Comparison of ENCODE assay signal across 13 cellular contexts in genomic region chr3:149934524-149934923, GRCh38. TPM values are rescaled to one million over a fixed set of nuclear protein-coding genes. Genes with fewer than 3 reads are reported as not detected.
DNase-seq lines count a peak whose midpoint lies in the region; ATAC-seq, FAIRE-seq and TF ChIP-seq lines count a peak whose summit lies in the region.
"Had no signal": no experiment of that assay in that cellular context is flagged by ENCODE, and none has a peak within 500 bp of the region (broad histone marks: within the 10 kb centered on the region; RNA-seq: fewer than 3 reads in every experiment).

No MANE protein-coding gene starts in this region.

- ATAC-seq in pancreas (peak in 3 of 4 donors; percentile 57 to 83 (median 63)), GM21447 (IDR thresholded peaks at IDR 0.05; ENCODE audit: unreplicated experiment) (no peak), HG03469 (IDR thresholded peaks at IDR 0.05; ENCODE audit: unreplicated experiment) (no peak)
- ATAC-seq: CD8-positive, alpha-beta T cell had no signal

- FAIRE-seq in pancreas (lab: Jason Lieb, UNC) = no peak

- intact Hi-C loops in pancreas (cut with DNase I) = no loop called here

- no peaks in the 10 kb centered on the region for H3K9me3 ChIP-seq in pancreas

- TF ChIP-seq CTCF in fibroblast of pulmonary artery (IDR thresholded peaks at IDR 0.05; ENCODE audit: low read length, missing control alignments) = no peak
- no peak for TF ChIP-seq CTCF in pancreas (IDR thresholded peaks at IDR 0.05)

- H3K4me3 ChIP-seq in fibroblast of pulmonary artery (replicated peaks; ENCODE audit: low read depth, low read length) = no peak overlapping the region
- H3K4me3 ChIP-seq in pancreas = no peak overlapping the region

- H3K27me3 ChIP-seq in pancreas = no peaks in the 10 kb centered on the region

- no peak overlapping the region for H3K27ac ChIP-seq in pancreas

- no peaks in the 10 kb centered on the region for H3K36me3 ChIP-seq in pancreas

- DNase-seq in EH (ENCODE audit: low read depth) (peak; percentile 78), RPMI7951 (ENCODE audit: low read depth) (peak; percentile 26), fibroblast of pulmonary artery (ENCODE audit: low read depth) (peak; percentile 86), pancreas (no peak), SHP77 (lab: John Stamatoyannopoulos, UW) (no peak)
- DNase-seq in activated naive CD4-positive, alpha-beta T cell treated with Interleukin-2 at 50 U/mL for 16 hours = no peak
- DNase-seq: activated CD8-positive, alpha-beta memory T cell treated with anti-CD3 and anti-CD28 coated beads for 24 hours; CD8-positive, alpha-beta T cell; NCI-H2029 treated with DMSO at 0.1 percent for 48 hours; stimulated activated CD8-positive, alpha-beta memory T cell treated with anti-CD3 and anti-CD28 coated beads, Interleukin-4, amount 100 ng/mL, for 48 hours; T-helper 9 cell had no signal

- no peaks in the 10 kb centered on the region for H3K4me1 ChIP-seq in pancreas

RNA-seq across cellular contexts. Expression of gene PFN2, which starts 36.2 kb away (rescaled TPM):
- total RNA-seq in RPMI7951 (2014; rRNA removed; shearing (Covaris generic)) = 281 and 309 TPM in 2 replicates
- 10 to 100 TPM; 31.8 to 39.9 (median 33.5) TPM for total RNA-seq in pancreas
- polyA plus RNA-seq in pancreas = 100 to 1,000 TPM in 1 of 2 donors, 10 to 100 TPM in 1; 32.2 to 109 TPM

Comparison
In these comparisons a context has a peak if more than half of its experiments do, and no peak if none do; other contexts are left out.
1. DNase-seq: peak in EH (single experiment), RPMI7951 (single experiment) and fibroblast of pulmonary artery (single experiment); none in pancreas (0 of 6), SHP77 (0 of 2) and activated naive CD4-positive, alpha-beta T cell treated with Interleukin-2 at 50 U/mL for 16 hours (single experiment).
2. ATAC-seq: peak in pancreas (3 of 4); none in GM21447 (single experiment) and HG03469 (single experiment).